9 cellular contexts compared by ENCODE assay signal in the genomic region with DNA sequence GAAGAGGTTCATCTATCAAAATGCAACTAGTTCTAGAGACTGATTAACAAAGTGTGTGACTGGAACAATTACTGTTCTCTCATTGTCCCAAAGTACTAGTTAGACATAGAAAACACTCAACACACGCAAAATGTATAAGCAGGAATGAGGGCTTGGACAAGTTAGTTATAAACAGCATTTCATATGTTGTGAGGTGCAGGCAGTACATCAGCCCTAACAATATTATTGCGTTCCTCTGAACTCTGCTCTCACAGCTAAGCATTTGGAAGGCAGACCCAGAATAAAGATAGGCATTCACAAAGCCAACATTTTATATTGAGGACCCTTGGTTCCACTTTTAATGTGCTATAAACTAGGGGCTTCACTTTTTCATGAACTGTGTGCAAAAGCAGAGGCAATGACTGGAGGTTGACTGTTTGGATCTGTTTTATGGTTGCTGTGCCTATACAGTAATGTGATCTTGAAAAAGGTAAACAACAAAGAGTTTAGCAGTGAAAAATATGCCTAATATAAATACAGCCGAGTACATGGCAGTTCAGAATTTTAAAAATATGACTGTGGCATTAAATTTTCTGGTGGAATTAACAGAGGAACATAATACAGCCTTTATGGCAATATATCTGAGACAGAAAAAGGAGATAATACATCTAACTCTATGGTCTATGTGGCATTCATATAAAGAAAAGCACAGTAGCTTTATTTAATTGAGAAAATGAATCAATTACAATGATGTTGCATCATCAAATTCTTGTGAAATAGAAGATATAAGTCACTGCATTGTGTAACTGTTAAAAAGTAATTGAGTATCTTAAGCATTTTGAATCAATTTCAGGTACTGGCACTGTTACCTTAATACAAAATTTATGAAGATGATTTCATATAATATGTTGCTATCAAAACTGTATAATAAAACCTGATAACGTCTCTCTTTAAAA.
DNase-seq lines count a peak whose midpoint lies in the region; ATAC-seq, FAIRE-seq and TF ChIP-seq lines count a peak whose summit lies in the region.
"Had no signal": no experiment of that assay in that cellular context is flagged by ENCODE, and none has a peak within 500 bp of the region (broad histone marks: within the 10 kb centered on the region; RNA-seq: fewer than 3 reads in every experiment).

No MANE protein-coding gene starts in this region.

- ATAC-seq in GM21717 (IDR thresholded peaks at IDR 0.05; ENCODE audit: unreplicated experiment): no peak

- no peak overlapping the region for H3K4me3 ChIP-seq in CD4-positive, alpha-beta memory T cell (ENCODE audit: low read length in 2 of 2)
- peak overlapping the region; percentile 33 for H3K4me3 ChIP-seq in adipocyte (ENCODE audit: low read length)

- no peaks in the 10 kb centered on the region for H3K9me3 Mint-ChIP-seq in CD4-positive, alpha-beta memory T cell
- no peaks in the 10 kb centered on the region for H3K9me3 Mint-ChIP-seq in mesothelial cell of epicardium

- H3K27ac ChIP-seq in CD4-positive, alpha-beta memory T cell (ENCODE audit: low read depth, low read length): no peak overlapping the region

- peak overlapping the region in 5 of 8 donors; percentile 1 to 84 (median 75) for H3K4me3 Mint-ChIP-seq in CD4-positive, alpha-beta memory T cell
- H3K4me3 Mint-ChIP-seq in mesothelial cell of epicardium: no peak overlapping the region

- POLR2A ChIA-PET in CD4-positive, alpha-beta memory T cell (lab: Charles Lee; ENCODE audit: partially characterized antibody): no interaction called here

- no peaks in the 10 kb centered on the region for H3K9me3 ChIP-seq in CD4-positive, alpha-beta memory T cell (ENCODE audit: control insufficient read depth in 1 of 2, low read length in 2 of 2)
- no peaks in the 10 kb centered on the region for H3K9me3 ChIP-seq in adipocyte (ENCODE audit: control insufficient read depth, low read length)

- DNase-seq in CD4-positive, alpha-beta memory T cell: no peak
- peak; percentile 18 for DNase-seq in HS-5 (ENCODE audit: low read depth)
- peak; percentile 86 for DNase-seq in adipocyte (ENCODE audit: low read depth)
- DNase-seq in mesothelial cell of epicardium (ENCODE audit: low spot score in 2 of 2, unreplicated experiment in 2 of 2): no peak
- no peak for DNase-seq in RCC 7860 (ENCODE audit: low spot score)
- no peak for DNase-seq in cortex of kidney (lab: John Stamatoyannopoulos, UW)
- DNase-seq in SHP77 (lab: John Stamatoyannopoulos, UW): no peak
- DNase-seq: NCI-H774 had no signal

- no peak for FAIRE-seq in RCC 7860 (lab: Jason Lieb, UNC)

- peaks cover 36 to 51% (median 46%) of the 10 kb centered on the region in 4 donors for H3K4me1 Mint-ChIP-seq in CD4-positive, alpha-beta memory T cell
- peaks cover 62% of the 10 kb centered on the region for H3K4me1 Mint-ChIP-seq in mesothelial cell of epicardium

- intact Hi-C loops in CD4-positive, alpha-beta memory T cell (cut with micrococcal nuclease): no loop called here

- no peak for TF ChIP-seq CTCF in mesothelial cell of epicardium (IDR thresholded peaks at IDR 0.05; ENCODE audit: unreplicated experiment)

- H3K9ac ChIP-seq in adipocyte (ENCODE audit: low read length): no peak overlapping the region

- peak overlapping the region in 5 of 7 donors; percentile 2 to 57 (median 20) for H3K27ac Mint-ChIP-seq in CD4-positive, alpha-beta memory T cell
- H3K27ac Mint-ChIP-seq in mesothelial cell of epicardium: peak overlapping the region; percentile 91

- H3K36me3 Mint-ChIP-seq in CD4-positive, alpha-beta memory T cell: peaks cover 0 to 8% of the 10 kb centered on the region in 2 donors
- peaks cover 4% of the 10 kb centered on the region for H3K36me3 Mint-ChIP-seq in mesothelial cell of epicardium

- H3K4me1 ChIP-seq in CD4-positive, alpha-beta memory T cell (ENCODE audit: insufficient read depth, low read length): peaks cover 31% of the 10 kb centered on the region
- peaks cover 31% of the 10 kb centered on the region for H3K4me1 ChIP-seq in adipocyte (ENCODE audit: control insufficient read depth, insufficient read depth, low read length)

- H3K36me3 ChIP-seq in CD4-positive, alpha-beta memory T cell (ENCODE audit: insufficient read depth, low read length): no peaks in the 10 kb centered on the region
- no peaks in the 10 kb centered on the region for H3K36me3 ChIP-seq in adipocyte (ENCODE audit: control insufficient read depth, insufficient read depth, low read length, severe bottlenecking)

- no peaks in the 10 kb centered on the region for H3K27me3 Mint-ChIP-seq in CD4-positive, alpha-beta memory T cell
- no peaks in the 10 kb centered on the region for H3K27me3 Mint-ChIP-seq in mesothelial cell of epicardium (ENCODE audit: low read depth)

- no peaks in the 10 kb centered on the region for H3K27me3 ChIP-seq in CD4-positive, alpha-beta memory T cell (ENCODE audit: insufficient read depth, low read length)
- no peaks in the 10 kb centered on the region for H3K27me3 ChIP-seq in adipocyte (replicated peaks; ENCODE audit: control insufficient read depth, insufficient read depth, low read length)

- CTCF ChIA-PET in CD4-positive, alpha-beta memory T cell (lab: Charles Lee; ENCODE audit: partially characterized antibody): interaction anchor here (1.1 kb wide), 1 partner anchor 16 kb away, joined by 3 read pairs; no protein-coding TSS in a partner anchor

Comparison
In these comparisons a context has a peak if more than half of its experiments do, and no peak if none do; other contexts are left out.
1. DNase-seq: peak in HS-5 (single experiment) and adipocyte (single experiment); none in CD4-positive, alpha-beta memory T cell (0 of 5), mesothelial cell of epicardium (0 of 2), RCC 7860 (single experiment), cortex of kidney (single experiment) and SHP77 (0 of 2).